In genomic region chr7:47045169-47045568, GRCh38 we compare ENCODE assay signal across 12 cellular contexts.
DNase-seq lines count a peak whose midpoint lies in the region; TF ChIP-seq lines count a peak whose summit lies in the region.
"Had no signal": no experiment of that assay in that cellular context is flagged by ENCODE, and none has a peak within 500 bp of the region (broad histone marks: within the 10 kb centered on the region; RNA-seq: fewer than 3 reads in every experiment).

No MANE protein-coding gene starts in this region.

- peak; percentile 18 for DNase-seq in M059J (ENCODE audit: low read depth)
- peak; percentile 52 for DNase-seq in fibroblast of villous mesenchyme (ENCODE audit: low read depth)
- DNase-seq in mesothelial cell of epicardium (ENCODE audit: low spot score in 2 of 2, unreplicated experiment in 2 of 2), result no peak
- DNase-seq in spleen, result no peak
- DNase-seq in head of caudate nucleus, result no peak
- DNase-seq in activated CD4-positive, alpha-beta T cell treated with anti-CD3 and anti-CD28 coated beads, Interleukin-2, amount 50 U/mL, for 4 hours, result no peak
- no peak for DNase-seq in brain microvascular endothelial cell
- DNase-seq in MV-4-11 (lab: John Stamatoyannopoulos, UW), result no peak
- DNase-seq: activated CD8-positive, alpha-beta memory T cell treated with anti-CD3 and anti-CD28 coated beads for 24 hours; activated gamma-delta T cell treated with Interleukin-2 at 50 U/mL for 16 hours; CD4-positive, alpha-beta T cell had no signal

- peaks cover 43% of the 10 kb centered on the region for H3K4me1 Mint-ChIP-seq in mesothelial cell of epicardium

- no peaks in the 10 kb centered on the region for H3K27me3 ChIP-seq in spleen (replicated peaks in 1 of 7)
- no peaks in the 10 kb centered on the region for H3K27me3 ChIP-seq in brain microvascular endothelial cell (replicated peaks)

- H3K27ac Mint-ChIP-seq in mesothelial cell of epicardium, result peak overlapping the region; percentile 73
- H3K27ac Mint-ChIP-seq: CD4-positive, alpha-beta T cell; type B pancreatic cell had no signal

- TF ChIP-seq POLR2A in spleen (IDR thresholded peaks at IDR 0.05), result no peak

- no peak overlapping the region for H3K4me3 Mint-ChIP-seq in mesothelial cell of epicardium
- H3K4me3 Mint-ChIP-seq: CD4-positive, alpha-beta T cell had no signal

- peaks cover 0 to 13% (median 1%) of the 10 kb centered on the region in 6 donors for H3K4me1 ChIP-seq in spleen

- no peak overlapping the region for H3K4me3 ChIP-seq in fibroblast of villous mesenchyme (ENCODE audit: low read depth, low read length)
- H3K4me3 ChIP-seq in spleen, result no peak overlapping the region
- no peak overlapping the region for H3K4me3 ChIP-seq in brain microvascular endothelial cell (ENCODE audit: low read depth, low read length)

- no peaks in the 10 kb centered on the region for H3K9me3 Mint-ChIP-seq in mesothelial cell of epicardium
- H3K9me3 Mint-ChIP-seq: CD4-positive, alpha-beta T cell; type B pancreatic cell had no signal

- H3K27me3 Mint-ChIP-seq in mesothelial cell of epicardium (ENCODE audit: low read depth), result no peaks in the 10 kb centered on the region
- H3K27me3 Mint-ChIP-seq: CD4-positive, alpha-beta T cell; type B pancreatic cell had no signal

- H3K27ac ChIP-seq in spleen (peak overlapping the region in 7 of 8 donors; percentile 14 to 48 (median 29)), brain microvascular endothelial cell (no peak overlapping the region)

- 35 to 79% (median 53%) methylated on average over 4 of the region's 4 CpGs for WGBS in spleen, 5 donors

- intact Hi-C loops in spleen (cut with DNase I; ENCODE audit: low total_unique reads) (no loop called here), head of caudate nucleus (cut with DNase I) (no loop called here)

- H3K36me3 ChIP-seq in spleen (no peaks in the 10 kb centered on the region), brain microvascular endothelial cell (replicated peaks) (no peaks in the 10 kb centered on the region)

- no peaks in the 10 kb centered on the region for H3K9me3 ChIP-seq in spleen

- no peaks in the 10 kb centered on the region for H3K36me3 Mint-ChIP-seq in mesothelial cell of epicardium
- H3K36me3 Mint-ChIP-seq: type B pancreatic cell had no signal

- in situ Hi-C loops in brain microvascular endothelial cell (cut with HindIII; ENCODE audit: low pct_ligation_motif_present, low sequenced_read_pairs), result no loop called here

- TF ChIP-seq CTCF in fibroblast of villous mesenchyme (IDR thresholded peaks at IDR 0.05; ENCODE audit: insufficient read depth, low read depth, low read length), result no peak
- no peak for TF ChIP-seq CTCF in mesothelial cell of epicardium (IDR thresholded peaks at IDR 0.05; ENCODE audit: unreplicated experiment)
- TF ChIP-seq CTCF in spleen (IDR thresholded peaks at IDR 0.05 in 8 of 11, conservative IDR thresholded peaks at IDR 0.05 in 3 of 11), result no peak
- no peak for TF ChIP-seq CTCF in brain microvascular endothelial cell (IDR thresholded peaks at IDR 0.05; ENCODE audit: low read depth, low read length, missing control alignments)

Comparison
In these comparisons a context has a peak if more than half of its experiments do, and no peak if none do; other contexts are left out.
1. DNase-seq: peak in M059J (single experiment) and fibroblast of villous mesenchyme (single experiment); none in mesothelial cell of epicardium (0 of 2), spleen (single experiment), head of caudate nucleus (0 of 42), activated CD4-positive, alpha-beta T cell treated with anti-CD3 and anti-CD28 coated beads, Interleukin-2, amount 50 U/mL, for 4 hours (0 of 2), brain microvascular endothelial cell (single experiment) and MV-4-11 (single experiment).